ENCODE assay signal across 25 cellular contexts in genomic region chr11:11894486-11894885, GRCh38.
"Had no signal": no experiment of that assay in that cellular context is flagged by ENCODE, and none has a peak within 500 bp of the region (broad histone marks: within the 10 kb centered on the region; RNA-seq: fewer than 3 reads in every experiment).

No MANE protein-coding gene starts in this region.

- H3K4me1 ChIP-seq: psoas muscle, right atrium auricular region had no signal

- H3K4me3 ChIP-seq: cardiac muscle cell, pancreas, psoas muscle, right atrium auricular region, upper lobe of left lung had no signal

- H3K27ac ChIP-seq: cardiac muscle cell, neutrophil, pancreas, psoas muscle, right atrium auricular region, VCaP had no signal

- FAIRE-seq: endothelial cell of umbilical vein, pancreas had no signal

- H3K9me3 ChIP-seq: neutrophil, pancreas, psoas muscle, right atrium auricular region, upper lobe of left lung had no signal

- H3K27me3 ChIP-seq: cardiac muscle cell, neutrophil, pancreas, right atrium auricular region, upper lobe of left lung had no signal

- DNase-seq: activated CD4-positive, alpha-beta T cell treated with anti-CD3 and anti-CD28 coated beads, Interleukin-2, amount 10 ng/mL, durations not matched to agents 7 days and 5 days; activated CD8-positive, alpha-beta memory T cell treated with anti-CD3 and anti-CD28 coated beads, Interleukin-2, amount 10 ng/mL, durations not matched to agents 7 days and 5 days; activated CD8-positive, alpha-beta T cell treated with anti-CD3 and anti-CD28 coated beads for 36 hours; activated gamma-delta T cell; activated T-cell treated with anti-CD3 and anti-CD28 coated beads for 4 hours; aorta; dermis blood vessel endothelial cell; effector memory CD4-positive, alpha-beta T cell; hippocampal formation; left ventricle myocardium superior; mammary epithelial cell; pancreas; psoas muscle; stimulated activated CD4-positive, alpha-beta T cell treated with anti-CD3 and anti-CD28 coated beads, Interleukin-4, amount 100 ng/mL, for 4 hours; stimulated activated naive CD8-positive, alpha-beta T cell treated with anti-CD3 and anti-CD28 coated beads, Interleukin-15, Interleukin-2, amounts not matched to agents 100 U/mL and 50 U/mL, for 24 hours; T-cell; upper lobe of left lung had no signal

- ATAC-seq: activated CD4-positive, CD25-positive, alpha-beta regulatory T cell treated with anti-CD3 and anti-CD28 coated beads, Interleukin-2, amount 50 U/mL, for 24 hours; activated CD8-positive, alpha-beta memory T cell treated with anti-CD3 and anti-CD28 coated beads, Interleukin-2, amount 10 ng/mL, durations not matched to agents 7 days and 5 days; activated CD8-positive, alpha-beta T cell treated with anti-CD3 and anti-CD28 coated beads for 36 hours; esophagus mucosa; left ventricle myocardium superior; natural killer cell treated with Interleukin-12 subunit alpha and Interleukin-12 subunit beta and Interleukin-15 and Interleukin-18, amount 100 ng/mL, for 72 hours; pancreas; psoas muscle; stimulated activated naive CD8-positive, alpha-beta T cell treated with anti-CD3 and anti-CD28 coated beads, Interleukin-15, Interleukin-2, amounts not matched to agents 100 U/mL and 50 U/mL, for 24 hours; T-cell had no signal
